In genomic region chr9:34413229-34413852, GRCh38 we compare ENCODE assay signal across 8 cellular contexts. TPM values are rescaled to one million over a fixed set of nuclear protein-coding genes. Genes with fewer than 3 reads are reported as not detected.
A peak's percentile ranks its signal among the peaks of the same experiment; 100 is the strongest.
DNase-seq lines count a peak whose midpoint lies in the region; ATAC-seq and TF ChIP-seq lines count a peak whose summit lies in the region.

No MANE protein-coding gene starts in this region.

- no peaks in the 10 kb centered on the region for H3K9me3 Mint-ChIP-seq in activated naive CD8-positive, alpha-beta T cell treated with anti-CD3 and anti-CD28 coated beads, Interleukin-2, amount 50 U/mL, for 24 hours
- no peaks in the 10 kb centered on the region for H3K9me3 Mint-ChIP-seq in CD14-positive monocyte

- no peak for TF ChIP-seq CTCF in CD14-positive monocyte (IDR thresholded peaks at IDR 0.05)

- no peaks in the 10 kb centered on the region for H3K27me3 Mint-ChIP-seq in activated naive CD8-positive, alpha-beta T cell treated with anti-CD3 and anti-CD28 coated beads, Interleukin-2, amount 50 U/mL, for 24 hours
- H3K27me3 Mint-ChIP-seq in CD14-positive monocyte (ENCODE audit: low read depth in 3 of 3), result peaks cover 0 to 2% (median 1%) of the 10 kb centered on the region in 3 donors

- no peak for ATAC-seq in activated naive CD8-positive, alpha-beta T cell treated with anti-CD3 and anti-CD28 coated beads, Interleukin-2, amount 50 U/mL, for 24 hours
- ATAC-seq in left lobe of liver, result peak; percentile 55

- no peaks in the 10 kb centered on the region for H3K4me1 Mint-ChIP-seq in activated naive CD8-positive, alpha-beta T cell treated with anti-CD3 and anti-CD28 coated beads, Interleukin-2, amount 50 U/mL, for 24 hours
- no peaks in the 10 kb centered on the region for H3K4me1 Mint-ChIP-seq in CD14-positive monocyte

- H3K36me3 Mint-ChIP-seq in activated naive CD8-positive, alpha-beta T cell treated with anti-CD3 and anti-CD28 coated beads, Interleukin-2, amount 50 U/mL, for 24 hours (ENCODE audit: low read depth), result no peaks in the 10 kb centered on the region
- no peaks in the 10 kb centered on the region for H3K36me3 Mint-ChIP-seq in CD14-positive monocyte

- H3K27ac Mint-ChIP-seq in activated naive CD8-positive, alpha-beta T cell treated with anti-CD3 and anti-CD28 coated beads, Interleukin-2, amount 50 U/mL, for 24 hours, result no peak overlapping the region
- no peak overlapping the region for H3K27ac Mint-ChIP-seq in CD14-positive monocyte

- H3K4me3 Mint-ChIP-seq in activated naive CD8-positive, alpha-beta T cell treated with anti-CD3 and anti-CD28 coated beads, Interleukin-2, amount 50 U/mL, for 24 hours, result no peak overlapping the region
- no peak overlapping the region for H3K4me3 Mint-ChIP-seq in CD14-positive monocyte

- intact Hi-C loops in CD14-positive monocyte (cut with micrococcal nuclease), result no loop called here

- in situ Hi-C loops in KBM-7 (cut with MboI; ENCODE audit: low pct_unique_long_range_greater_than_20kb, low sequenced_read_pairs), result loop anchor here (25.0 kb wide), 1 partner anchor 174 kb away; the partner anchor contains the start of gene CNTFR

- DNase-seq in AG20443 (ENCODE audit: low spot score) (peak; percentile 61), KBM-7 (peak; percentile 63), left lobe of liver (ENCODE audit: low spot score) (no peak), NCI-H1105 treated with DMSO at 0.1 percent for 48 hours (lab: John Stamatoyannopoulos, UW) (no peak), NCI-H748 treated with DMSO at 0.1 percent for 48 hours (lab: John Stamatoyannopoulos, UW) (no peak), SKM-1 treated with dmso at 0.1 percent for 144 hours (lab: John Stamatoyannopoulos, UW; ENCODE audit: unreplicated experiment) (no peak), CD14-positive monocyte (ENCODE audit: low spot score) (no peak)
- DNase-seq in activated naive CD8-positive, alpha-beta T cell treated with anti-CD3 and anti-CD28 coated beads, Interleukin-2, amount 50 U/mL, for 24 hours, result peak; percentile 54

RNA-seq across cellular contexts. Expression of gene MYORG, which starts 36.6 kb away (rescaled TPM):
- total RNA-seq in left lobe of liver, result 76.2 TPM
- polyA plus RNA-seq in CD14-positive monocyte, result under 1 TPM in 1 of 2 donors, not detected in 1; 0.05 TPM

RNA-seq across cellular contexts. Expression of gene FAM219A, which starts 45.0 kb away (rescaled TPM):
- total RNA-seq in left lobe of liver, result 5.9 TPM
- 1 to 10 TPM in 1 of 2 donors, under 1 TPM in 1; 0.61 to 1.2 TPM for polyA plus RNA-seq in CD14-positive monocyte

RNA-seq across cellular contexts. Expression of gene DNAI1, which starts 45.3 kb away (rescaled TPM):
- not detected for total RNA-seq in left lobe of liver
- polyA plus RNA-seq in CD14-positive monocyte, result not detected

Comparison
In these comparisons a context has a peak if more than half of its experiments do, and no peak if none do; other contexts are left out.
1. DNase-seq: peak in AG20443 (single experiment), KBM-7 (single experiment) and activated naive CD8-positive, alpha-beta T cell treated with anti-CD3 and anti-CD28 coated beads, Interleukin-2, amount 50 U/mL, for 24 hours (single experiment); none in left lobe of liver (single experiment), NCI-H1105 treated with DMSO at 0.1 percent for 48 hours (single experiment), NCI-H748 treated with DMSO at 0.1 percent for 48 hours (single experiment), SKM-1 treated with dmso at 0.1 percent for 144 hours (single experiment) and CD14-positive monocyte (single experiment).